In the genomic region with DNA sequence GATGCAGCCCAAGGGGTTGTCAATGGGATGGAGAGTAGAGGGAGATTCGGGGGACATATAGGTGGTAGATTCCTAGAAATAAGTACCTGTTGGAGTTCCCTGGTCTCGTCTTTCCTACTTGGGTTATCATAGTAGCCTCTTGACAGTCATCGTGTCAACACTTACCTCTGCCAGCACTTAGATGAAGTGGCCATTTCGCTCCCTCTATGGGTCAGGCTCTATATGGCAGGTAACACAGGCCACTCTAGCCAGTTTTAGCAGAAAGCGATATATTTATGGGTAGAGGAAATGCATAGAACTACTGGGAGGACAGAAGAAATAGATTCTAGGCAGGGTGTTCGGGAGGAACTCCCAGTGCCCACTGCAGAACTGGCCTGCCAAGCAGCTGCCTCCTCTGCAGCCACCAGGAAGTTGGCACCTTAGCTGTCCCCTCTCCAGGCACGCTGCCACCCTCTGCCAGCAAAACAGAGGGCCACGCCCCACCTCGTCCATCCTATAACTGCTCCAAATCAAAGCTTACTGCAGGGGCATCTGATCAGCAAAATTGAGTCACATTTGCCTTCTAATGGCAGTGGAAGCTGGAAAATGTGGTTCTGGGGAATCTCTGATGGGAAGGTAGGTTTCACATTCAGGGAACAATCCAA, we compare ENCODE assay signal across 12 cellular contexts.
A peak's percentile ranks its signal among the peaks of the same experiment; 100 is the strongest.
DNase-seq lines count a peak whose midpoint lies in the region; ATAC-seq and TF ChIP-seq lines count a peak whose summit lies in the region.
"Had no signal": no experiment of that assay in that cellular context is flagged by ENCODE, and none has a peak within 500 bp of the region (broad histone marks: within the 10 kb centered on the region; RNA-seq: fewer than 3 reads in every experiment).

No MANE protein-coding gene starts in this region.

- H3K4me2 ChIP-seq in HCT116 (ENCODE audit: low read length), result no peak overlapping the region
- H3K4me2 ChIP-seq in mesendoderm (ENCODE audit: low read length), result no peak overlapping the region

- POLR2A ChIA-PET in HCT116 (lab: Charles Lee), result no interaction called here

- CTCF ChIA-PET in HCT116 (lab: Charles Lee), result interaction anchor here (0.8 kb wide), 1 partner anchor 223 kb away, joined by 3 read pairs; no protein-coding TSS in a partner anchor

- no peak overlapping the region for H2BK120ac ChIP-seq in mesendoderm (ENCODE audit: low read depth, low read length)

- no peak overlapping the region for H3K23ac ChIP-seq in mesendoderm (ENCODE audit: low read length)

- peaks cover 10% of the 10 kb centered on the region for H3K27me3 Mint-ChIP-seq in stimulated activated memory B cell treated with anti-CD40 and anti-IgM and Interleukin-4, amounts not matched to agents 10 μg/mL and 1 μg/mL and 100 μg/mL, for 72 hours

- H2BK15ac ChIP-seq in mesendoderm (replicated peaks; ENCODE audit: low read depth), result no peak overlapping the region

- no peaks in the 10 kb centered on the region for H3K9me2 ChIP-seq in HCT116 (ENCODE audit: insufficient read depth)

- no peak overlapping the region for H3K18ac ChIP-seq in mesendoderm (ENCODE audit: low read length)

- ATAC-seq in HCT116, result peak; percentile 89
- ATAC-seq in stimulated activated memory B cell treated with anti-CD40 and anti-IgM and Interleukin-4, amounts not matched to agents 10 μg/mL and 1 μg/mL and 100 μg/mL, for 72 hours, result no peak
- ATAC-seq: body of pancreas, gastroesophageal sphincter had no signal

- H3K27me3 ChIP-seq in HCT116 (ENCODE audit: insufficient read depth, low read length) (no peaks in the 10 kb centered on the region; the same call in 1 of the 2 replicates), mesendoderm (ENCODE audit: insufficient read depth, low read length, poor library complexity) (no peaks in the 10 kb centered on the region)
- H3K27me3 ChIP-seq: body of pancreas had no signal

- WGBS in mesendoderm (ENCODE audit: extremely low coverage, insufficient coverage, low lambda C conversion rate), result no CpG with 5 or more reads among the region's 9 CpGs

- TF ChIP-seq CTCF in GM12865 (IDR thresholded peaks at IDR 0.05; ENCODE audit: insufficient read depth, low read depth, low read length, missing control alignments), result peak; percentile 29
- peak in 2 of 3 experiments; percentile 56 to 59; a peak in 4 of 6 replicates for TF ChIP-seq CTCF in HCT116 (IDR thresholded peaks at IDR 0.05 in 2 of 3, conservative IDR thresholded peaks at IDR 0.05 in 1 of 3; ENCODE audit: borderline replicate concordance in 1 of 3, insufficient read depth in 1 of 3, low read depth in 2 of 3, low read length in 2 of 3)

- H4K8ac ChIP-seq in mesendoderm (ENCODE audit: low read depth, low read length), result no peak overlapping the region

- no peak overlapping the region for H4K5ac ChIP-seq in mesendoderm (ENCODE audit: low read length)

- H3K4me3 Mint-ChIP-seq in stimulated activated memory B cell treated with anti-CD40 and anti-IgM and Interleukin-4, amounts not matched to agents 10 μg/mL and 1 μg/mL and 100 μg/mL, for 72 hours, result no peak overlapping the region

- H3K9ac ChIP-seq in HCT116 (ENCODE audit: low read length) (no peak overlapping the region), mesendoderm (ENCODE audit: low read length) (no peak overlapping the region)

- no peaks in the 10 kb centered on the region for H3K79me2 ChIP-seq in HCT116 (ENCODE audit: insufficient read depth, low read length)
- H3K79me2 ChIP-seq in mesendoderm (ENCODE audit: control insufficient read depth, insufficient read depth, low read length), result no peaks in the 10 kb centered on the region

- H3K4me1 ChIP-seq in HCT116 (ENCODE audit: control insufficient read depth in 1 of 2, insufficient read depth in 2 of 2, low read length in 2 of 2) (peaks cover 4% of the 10 kb centered on the region in 2 experiments; a peak in 2 of 4 replicates), mesendoderm (ENCODE audit: control insufficient read depth, low read depth, low read length) (no peaks in the 10 kb centered on the region)
- H3K4me1 ChIP-seq: body of pancreas, gastroesophageal sphincter had no signal

- no peak overlapping the region for H3K27ac ChIP-seq in HCT116 (ENCODE audit: low read depth, low read length)
- no peak overlapping the region for H3K27ac ChIP-seq in mesendoderm (ENCODE audit: low read depth, low read length)
- H3K27ac ChIP-seq: body of pancreas, gastroesophageal sphincter had no signal

- no peak overlapping the region for H3K27ac Mint-ChIP-seq in stimulated activated memory B cell treated with anti-CD40 and anti-IgM and Interleukin-4, amounts not matched to agents 10 μg/mL and 1 μg/mL and 100 μg/mL, for 72 hours

- no peaks in the 10 kb centered on the region for H3K36me3 Mint-ChIP-seq in stimulated activated memory B cell treated with anti-CD40 and anti-IgM and Interleukin-4, amounts not matched to agents 10 μg/mL and 1 μg/mL and 100 μg/mL, for 72 hours

- H3K79me1 ChIP-seq in mesendoderm (ENCODE audit: low read length), result no peaks in the 10 kb centered on the region

- H3K36me3 ChIP-seq in HCT116 (ENCODE audit: control insufficient read depth in 1 of 2, insufficient read depth in 2 of 2, low read length in 2 of 2) (no peaks in the 10 kb centered on the region), mesendoderm (ENCODE audit: control insufficient read depth, insufficient read depth, low read length) (no peaks in the 10 kb centered on the region)
- H3K36me3 ChIP-seq: gastroesophageal sphincter had no signal

- no peaks in the 10 kb centered on the region for H4K20me1 ChIP-seq in HCT116 (ENCODE audit: insufficient read depth)

- H3K4ac ChIP-seq in mesendoderm (ENCODE audit: low read depth, low read length), result no peak overlapping the region

- H2BK5ac ChIP-seq in mesendoderm (ENCODE audit: low read length), result no peak overlapping the region

- DNase-seq in GM12865 (ENCODE audit: low read depth) (peak; percentile 26), HCT116 (ENCODE audit: low read depth, low spot score) (no peak), RKO (ENCODE audit: low spot score) (peak; percentile 11), mesendoderm (peak; percentile 46), T-helper 1 cell (no peak), NK-92 (lab: John Stamatoyannopoulos, UW; ENCODE audit: unreplicated experiment) (no peak), GDM1 (lab: John Stamatoyannopoulos, UW) (no peak)
- DNase-seq: midbrain; stimulated activated CD4-positive, alpha-beta T cell treated with anti-CD3 and anti-CD28 coated beads, Interleukin-12 subunit alpha, Interleukin-12 subunit beta, amount 100 ng/mL, for 4 hours had no signal

- no peaks in the 10 kb centered on the region for H3K4me1 Mint-ChIP-seq in stimulated activated memory B cell treated with anti-CD40 and anti-IgM and Interleukin-4, amounts not matched to agents 10 μg/mL and 1 μg/mL and 100 μg/mL, for 72 hours

- peak; percentile 38 for TF ChIP-seq RAD21 in HCT116 (IDR thresholded peaks at IDR 0.05; ENCODE audit: low read depth)

- H3K56ac ChIP-seq in mesendoderm (ENCODE audit: low read length), result no peak overlapping the region

- no peak overlapping the region for H2AK5ac ChIP-seq in mesendoderm (ENCODE audit: low read length)

- H2AFZ ChIP-seq in HCT116 (ENCODE audit: low read depth, low read length, poor library complexity, severe bottlenecking), result no peak overlapping the region

- H3K9me3 ChIP-seq in HCT116 (ENCODE audit: control insufficient read depth in 1 of 2, insufficient read depth in 1 of 2, low read depth in 1 of 2, low read length in 2 of 2), result no peaks in the 10 kb centered on the region
- H3K9me3 ChIP-seq: body of pancreas, gastroesophageal sphincter had no signal

- H3K4me3 ChIP-seq in GM12865 (ENCODE audit: low read depth, low read length) (no peak overlapping the region), HCT116 (replicated peaks in 1 of 2; ENCODE audit: low read depth in 1 of 2, low read length in 2 of 2) (no peak overlapping the region), mesendoderm (ENCODE audit: low read length) (no peak overlapping the region)
- H3K4me3 ChIP-seq: body of pancreas, gastroesophageal sphincter had no signal

- TF ChIP-seq POLR2A in HCT116 (IDR thresholded peaks at IDR 0.05; ENCODE audit: borderline replicate concordance, extremely low read depth, insufficient read depth, insufficient read length), result no peak

- intact Hi-C loops in HCT116 (cut with micrococcal nuclease), result no loop called here

- BruUV-seq in HCT116 (replicated peaks; lab: Mats Ljungman, UMichigan), result no TSS peak

- RAD21 ChIA-PET in HCT116 (lab: Charles Lee; ENCODE audit: low non-redundant PET in 1 of 2, low total read pairs in 2 of 2, uncharacterized antibody in 2 of 2, unreplicated experiment in 2 of 2), result interaction anchor here in 1 of 2 experiments (0.7 kb wide), 1 partner anchor 264 kb away, joined by 3 read pairs; no protein-coding TSS in a partner anchor

- H3K9me3 Mint-ChIP-seq in stimulated activated memory B cell treated with anti-CD40 and anti-IgM and Interleukin-4, amounts not matched to agents 10 μg/mL and 1 μg/mL and 100 μg/mL, for 72 hours, result no peaks in the 10 kb centered on the region

TF ChIP-seq in HCT116, 20 proteins besides CTCF, POLR2A, EP300 and RAD21:
- TF ChIP-seq JUND (IDR thresholded peaks at IDR 0.05), result no peak
- TF ChIP-seq ELF1 (IDR thresholded peaks at IDR 0.05; ENCODE audit: borderline replicate concordance, low read depth), result no peak
- TF ChIP-seq, protein P1, sequence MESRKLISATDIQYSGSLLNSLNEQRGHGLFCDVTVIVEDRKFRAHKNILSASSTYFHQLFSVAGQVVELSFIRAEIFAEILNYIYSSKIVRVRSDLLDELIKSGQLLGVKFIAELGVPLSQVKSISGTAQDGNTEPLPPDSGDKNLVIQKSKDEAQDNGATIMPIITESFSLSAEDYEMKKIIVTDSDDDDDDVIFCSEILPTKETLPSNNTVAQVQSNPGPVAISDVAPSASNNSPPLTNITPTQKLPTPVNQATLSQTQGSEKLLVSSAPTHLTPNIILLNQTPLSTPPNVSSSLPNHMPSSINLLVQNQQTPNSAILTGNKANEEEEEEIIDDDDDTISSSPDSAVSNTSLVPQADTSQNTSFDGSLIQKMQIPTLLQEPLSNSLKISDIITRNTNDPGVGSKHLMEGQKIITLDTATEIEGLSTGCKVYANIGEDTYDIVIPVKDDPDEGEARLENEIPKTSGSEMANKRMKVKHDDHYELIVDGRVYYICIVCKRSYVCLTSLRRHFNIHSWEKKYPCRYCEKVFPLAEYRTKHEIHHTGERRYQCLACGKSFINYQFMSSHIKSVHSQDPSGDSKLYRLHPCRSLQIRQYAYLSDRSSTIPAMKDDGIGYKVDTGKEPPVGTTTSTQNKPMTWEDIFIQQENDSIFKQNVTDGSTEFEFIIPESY (IDR thresholded peaks at IDR 0.05; ENCODE audit: extremely low read depth, insufficient replicate concordance, low read length), result no peak
- TF ChIP-seq EZH2 (IDR thresholded peaks at IDR 0.05), result no peak
- TF ChIP-seq CBX3 (IDR thresholded peaks at IDR 0.05; ENCODE audit: low read depth), result no peak
- no peak for TF ChIP-seq SIN3A (IDR thresholded peaks at IDR 0.05; ENCODE audit: low read depth)
- no peak for TF ChIP-seq EZH2phosphoT487 (IDR thresholded peaks at IDR 0.05; ENCODE audit: borderline replicate concordance)
- no peak for TF ChIP-seq SRF (IDR thresholded peaks at IDR 0.05; ENCODE audit: low read depth)

Comparison
In these comparisons a context has a peak if more than half of its experiments do, and no peak if none do; other contexts are left out.
1. DNase-seq: peak in GM12865 (single experiment), RKO (single experiment) and mesendoderm (single experiment); none in HCT116 (single experiment), T-helper 1 cell (0 of 5), NK-92 (single experiment) and GDM1 (single experiment).